In genomic region chr2:232236200-232236599, GRCh38 we compare ENCODE assay signal across 9 cellular contexts.
A peak's percentile ranks its signal among the peaks of the same experiment; 100 is the strongest.
DNase-seq lines count a peak whose midpoint lies in the region; ATAC-seq and TF ChIP-seq lines count a peak whose summit lies in the region.
"Had no signal": no experiment of that assay in that cellular context is flagged by ENCODE, and none has a peak within 500 bp of the region (broad histone marks: within the 10 kb centered on the region; RNA-seq: fewer than 3 reads in every experiment).

No MANE protein-coding gene starts in this region.

- peaks cover 67% of the 10 kb centered on the region for H3K4me1 Mint-ChIP-seq in activated T-cell treated with anti-CD3 and anti-CD28 coated beads, Interleukin-2, amount 50 U/mL, for 72 hours (ENCODE audit: low read depth)
- peaks cover 74% of the 10 kb centered on the region for H3K4me1 Mint-ChIP-seq in stimulated activated naive CD8-positive, alpha-beta T cell treated with anti-CD3 and anti-CD28 coated beads, Interleukin-15, amount 100 ng/mL, for 72 hours

- in situ Hi-C loops in KBM-7 (cut with MboI; ENCODE audit: low pct_unique_long_range_greater_than_20kb, low sequenced_read_pairs) = no loop called here

- H3K4me3 ChIP-seq in PC-9 = no peak overlapping the region
- no peak overlapping the region for H3K4me3 ChIP-seq in sigmoid colon
- H3K4me3 ChIP-seq: BLaER1 treated with 17β-estradiol and CSF1 and Interleukin-3, amounts not matched to agents 10 nM and 100 nM had no signal

- peak overlapping the region; percentile 30 for H3K4me2 ChIP-seq in PC-9
- H3K4me2 ChIP-seq: BLaER1 treated with 17β-estradiol and CSF1 and Interleukin-3, amounts not matched to agents 10 nM and 100 nM had no signal

- intact Hi-C loops in PC-9 (cut with micrococcal nuclease; ENCODE audit: unreplicated experiment) (no loop called here), sigmoid colon (cut with DNase I) (no loop called here)

- POLR2A ChIA-PET in PC-9 (lab: Charles Lee; ENCODE audit: unreplicated experiment) = no interaction called here

- BruUV-seq in PC-9 (replicated peaks; lab: Mats Ljungman, UMichigan) = no TSS peak

- H3K9me3 ChIP-seq in PC-9 (ENCODE audit: insufficient read depth, low read depth) = no peaks in the 10 kb centered on the region
- no peaks in the 10 kb centered on the region for H3K9me3 ChIP-seq in sigmoid colon
- H3K9me3 ChIP-seq: BLaER1 treated with 17β-estradiol and CSF1 and Interleukin-3, amounts not matched to agents 10 nM and 100 nM had no signal

- H3K36me3 ChIP-seq in PC-9 (ENCODE audit: low read depth) = 0 out of 2 replicates have a peak, but pooled peaks cover 4% of the 10 kb centered on the region
- peaks cover 0 to 22% (median 6%) of the 10 kb centered on the region in 4 donors for H3K36me3 ChIP-seq in sigmoid colon

- H3K9me2 ChIP-seq in PC-9 (ENCODE audit: insufficient read depth) = no peaks in the 10 kb centered on the region

- TF ChIP-seq CTCF in PC-9 (conservative IDR thresholded peaks at IDR 0.05) (no peak), sigmoid colon (IDR thresholded peaks at IDR 0.05) (no peak)

- peaks cover 0 to 2% of the 10 kb centered on the region in 2 donors for H3K36me3 Mint-ChIP-seq in activated T-cell treated with anti-CD3 and anti-CD28 coated beads, Interleukin-2, amount 50 U/mL, for 72 hours (ENCODE audit: insufficient read depth in 2 of 2)

- H3K9me3 Mint-ChIP-seq in activated T-cell treated with anti-CD3 and anti-CD28 coated beads, Interleukin-2, amount 50 U/mL, for 72 hours = no peaks in the 10 kb centered on the region
- no peaks in the 10 kb centered on the region for H3K9me3 Mint-ChIP-seq in stimulated activated naive CD8-positive, alpha-beta T cell treated with anti-CD3 and anti-CD28 coated beads, Interleukin-15, amount 100 ng/mL, for 72 hours

- CTCF ChIA-PET in PC-9 (lab: Charles Lee) = no interaction called here

- no peaks in the 10 kb centered on the region; the same call in 1 of the 2 replicates for H3K79me2 ChIP-seq in PC-9 (ENCODE audit: low read depth)

- H3K27me3 Mint-ChIP-seq in activated T-cell treated with anti-CD3 and anti-CD28 coated beads, Interleukin-2, amount 50 U/mL, for 72 hours (ENCODE audit: low read depth) = no peaks in the 10 kb centered on the region
- H3K27me3 Mint-ChIP-seq in stimulated activated naive CD8-positive, alpha-beta T cell treated with anti-CD3 and anti-CD28 coated beads, Interleukin-15, amount 100 ng/mL, for 72 hours = no peaks in the 10 kb centered on the region

- no peak overlapping the region for H2AFZ ChIP-seq in PC-9

- H3K27me3 ChIP-seq in PC-9 (ENCODE audit: insufficient read depth, low read depth) (no peaks in the 10 kb centered on the region), sigmoid colon (no peaks in the 10 kb centered on the region)
- H3K27me3 ChIP-seq: BLaER1 treated with 17β-estradiol and CSF1 and Interleukin-3, amounts not matched to agents 10 nM and 100 nM had no signal

- H3K27ac Mint-ChIP-seq in activated T-cell treated with anti-CD3 and anti-CD28 coated beads, Interleukin-2, amount 50 U/mL, for 72 hours = no peak overlapping the region
- H3K27ac Mint-ChIP-seq in stimulated activated naive CD8-positive, alpha-beta T cell treated with anti-CD3 and anti-CD28 coated beads, Interleukin-15, amount 100 ng/mL, for 72 hours = no peak overlapping the region

- peak; percentile 58 to 59 for ATAC-seq in activated T-cell treated with anti-CD3 and anti-CD28 coated beads, Interleukin-2, amount 50 U/mL, for 72 hours (replicated peaks in 1 of 2)
- peak; percentile 74 for ATAC-seq in HG02973 (IDR thresholded peaks at IDR 0.05; ENCODE audit: unreplicated experiment)
- ATAC-seq in stimulated activated naive CD8-positive, alpha-beta T cell treated with anti-CD3 and anti-CD28 coated beads, Interleukin-15, amount 100 ng/mL, for 72 hours = peak; percentile 76

- H3K4me1 ChIP-seq in PC-9 (replicated peaks; ENCODE audit: insufficient read depth) = peaks cover 67% of the 10 kb centered on the region
- peaks cover 0 to 16% (median 15%) of the 10 kb centered on the region in 4 donors for H3K4me1 ChIP-seq in sigmoid colon

- no peaks in the 10 kb centered on the region for H4K20me1 ChIP-seq in PC-9 (ENCODE audit: insufficient read depth)
- H4K20me1 ChIP-seq: BLaER1 treated with 17β-estradiol and CSF1 and Interleukin-3, amounts not matched to agents 10 nM and 100 nM had no signal

- H3K27ac ChIP-seq in PC-9 (no peak overlapping the region), sigmoid colon (no peak overlapping the region)
- H3K27ac ChIP-seq: BLaER1 treated with 17β-estradiol and CSF1 and Interleukin-3, amounts not matched to agents 10 nM and 100 nM had no signal

- H3K4me3 Mint-ChIP-seq in activated T-cell treated with anti-CD3 and anti-CD28 coated beads, Interleukin-2, amount 50 U/mL, for 72 hours = peak overlapping the region in 1 of 2 donors; percentile 7
- H3K4me3 Mint-ChIP-seq in stimulated activated naive CD8-positive, alpha-beta T cell treated with anti-CD3 and anti-CD28 coated beads, Interleukin-15, amount 100 ng/mL, for 72 hours = peak overlapping the region in 1 of 2 donors; percentile 24

- TF ChIP-seq POLR2A in sigmoid colon (IDR thresholded peaks at IDR 0.05) = no peak

- no peak for DNase-seq in activated T-cell treated with anti-CD3 and anti-CD28 coated beads, Interleukin-2, amount 50 U/mL, for 72 hours
- DNase-seq in activated T-cell treated with anti-CD3 and anti-CD28 coated beads, Interleukin-2, amount 50 U/mL, for 1 hour = no peak
- peak in 1 of 2 experiments; percentile 71 for DNase-seq in PC-9
- DNase-seq in stimulated activated naive CD8-positive, alpha-beta T cell treated with anti-CD3 and anti-CD28 coated beads, Interleukin-15, amount 100 ng/mL, for 72 hours = no peak
- DNase-seq in KBM-7 = no peak
- DNase-seq in NCI-H345 treated with DMSO at 0.1 percent for 48 hours (lab: John Stamatoyannopoulos, UW; ENCODE audit: unreplicated experiment) = no peak
- DNase-seq in sigmoid colon = no peak

- TF ChIP-seq EP300 in sigmoid colon (IDR thresholded peaks at IDR 0.05) = no peak

- H3F3A ChIP-seq in PC-9 (ENCODE audit: insufficient read depth, low read depth) = peaks cover 28% of the 10 kb centered on the region
